ENCODE assay signal across 8 cellular contexts in the genomic region with DNA sequence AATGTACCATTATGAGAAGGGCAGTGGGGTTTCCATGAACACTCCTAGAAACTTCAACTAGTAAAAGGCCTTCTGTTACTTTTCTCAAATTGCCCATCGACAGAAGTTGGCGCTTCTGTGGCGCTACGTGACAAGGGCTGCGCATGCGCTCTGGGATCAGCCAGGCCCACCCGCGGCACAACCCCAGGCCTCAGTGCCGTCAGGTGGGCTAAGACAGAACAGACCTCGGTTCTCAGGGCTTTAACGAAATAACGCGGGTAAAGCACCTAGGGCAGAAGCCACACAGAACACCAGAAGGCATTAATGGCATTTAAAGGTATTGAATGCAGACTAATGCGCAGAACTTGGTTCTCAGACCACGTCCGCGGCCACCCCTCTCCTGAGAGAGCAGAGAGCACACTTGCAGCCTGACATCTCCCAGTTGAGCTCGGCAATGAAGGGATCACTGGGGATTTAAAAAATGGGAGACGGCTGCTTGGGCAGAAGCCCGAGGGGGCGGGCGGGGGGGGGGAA.
DNase-seq lines count a peak whose midpoint lies in the region; ATAC-seq, FAIRE-seq and TF ChIP-seq lines count a peak whose summit lies in the region.

No MANE protein-coding gene starts in this region.

- DNase-seq in A673 (ENCODE audit: low spot score) (peak; percentile 85), NCI-H69 (lab: John Stamatoyannopoulos, UW) (peak; percentile 79), endothelial cell of umbilical vein (ENCODE audit: low read depth, low spot score) (peak; percentile 82), midbrain (lab: John Stamatoyannopoulos, UW) (peak; percentile 85)
- DNase-seq in activated CD8-positive, alpha-beta memory T cell treated with anti-CD3 and anti-CD28 coated beads, Interleukin-2, amount 50 U/mL, for 48 hours: peak; percentile 89
- DNase-seq in stimulated activated CD8-positive, alpha-beta memory T cell treated with anti-CD3 and anti-CD28 coated beads, Interleukin-15, amount 100 ng/mL, for 48 hours (ENCODE audit: low read depth in 2 of 2): peak; percentile 58 to 64

- no peak for FAIRE-seq in endothelial cell of umbilical vein (lab: Jason Lieb, UNC)

- TF ChIP-seq POLR2A in GM18951 (IDR thresholded peaks at IDR 0.05; ENCODE audit: extremely low read depth, insufficient read depth, insufficient read length) (peak; percentile 23), endothelial cell of umbilical vein (IDR thresholded peaks at IDR 0.05; ENCODE audit: low read depth, low read length) (no peak)

- H3K4me2 ChIP-seq in endothelial cell of umbilical vein (ENCODE audit: insufficient read depth, low read length): peak overlapping the region; percentile 96

- TF ChIP-seq CTCF in A673 (conservative IDR thresholded peaks at IDR 0.05; ENCODE audit: low read depth, low read length) (no peak), endothelial cell of umbilical vein (IDR thresholded peaks at IDR 0.05; ENCODE audit: extremely low read depth in 1 of 2, insufficient read depth in 1 of 2, low read depth in 1 of 2, low read length in 2 of 2) (no peak)

- peak overlapping the region; percentile 96 for H3K9ac ChIP-seq in endothelial cell of umbilical vein (replicated peaks; ENCODE audit: extremely low read depth, insufficient read depth, low read length)

- H3K36me3 ChIP-seq in A673 (ENCODE audit: insufficient read depth, low read length, poor library complexity, severe bottlenecking) (no peaks in the 10 kb centered on the region), endothelial cell of umbilical vein (ENCODE audit: control insufficient read depth in 2 of 2, extremely low read depth in 1 of 2, insufficient read depth in 2 of 2, low read length in 2 of 2) (no peaks in the 10 kb centered on the region)

- peak overlapping the region; percentile 99 for H2AFZ ChIP-seq in endothelial cell of umbilical vein (ENCODE audit: low read depth, low read length)

- in situ Hi-C loops in GM18951 (cut with MboI; ENCODE audit: low sequenced_read_pairs, unreplicated experiment): no loop called here

- dilution Hi-C loops in endothelial cell of umbilical vein (cut with MboI; ENCODE audit: extremely low pct_ligation_motif_present, low sequenced_read_pairs): no loop called here

- peak overlapping the region; percentile 97 for H3K27ac ChIP-seq in A673 (ENCODE audit: low read depth, low read length, poor library complexity, severe bottlenecking)
- peak overlapping the region; percentile 72 for H3K27ac ChIP-seq in endothelial cell of umbilical vein (ENCODE audit: insufficient read depth, low read depth, low read length)

- no peaks in the 10 kb centered on the region for H3K79me2 ChIP-seq in endothelial cell of umbilical vein (ENCODE audit: control insufficient read depth, insufficient read depth, low read length)

- POLR2A ChIA-PET in A673 (lab: Charles Lee; ENCODE audit: low non-redundant PET) (interaction anchor here (0.6 kb wide), 1 partner anchor 123 kb away, joined by 12 read pairs; no protein-coding TSS in a partner anchor), endothelial cell of umbilical vein (lab: Charles Lee) (no interaction called here)

- H3K9me1 ChIP-seq in endothelial cell of umbilical vein (replicated peaks; ENCODE audit: control insufficient read depth, extremely low read depth, insufficient read depth, low read length): no peaks in the 10 kb centered on the region

- H3K4me3 ChIP-seq in A673 (ENCODE audit: low read depth, low read length, poor library complexity, severe bottlenecking) (peak overlapping the region; percentile 69), endothelial cell of umbilical vein (replicated peaks in 1 of 3; ENCODE audit: insufficient read depth in 1 of 3, low read depth in 1 of 3, low read length in 3 of 3) (peak overlapping the region; percentile 90 to 96 (median 92))

- no peaks in the 10 kb centered on the region for H4K20me1 ChIP-seq in endothelial cell of umbilical vein (replicated peaks; ENCODE audit: control insufficient read depth, extremely low read depth, insufficient read depth, low read length)

- intact Hi-C loops in A673 (cut with micrococcal nuclease; ENCODE audit: unreplicated experiment): no loop called here
- intact Hi-C loops in endothelial cell of umbilical vein (cut with micrococcal nuclease): loop anchor here (1.0 kb wide), 3 partner anchors 12 to 121 kb away; a partner anchor contains a TSS

- BruUV-seq in A673 (replicated peaks; lab: Mats Ljungman, UMichigan) (no TSS peak), endothelial cell of umbilical vein (replicated peaks; lab: Mats Ljungman, UMichigan) (TSS peak; percentile 19)

- H3K27me3 ChIP-seq in A673 (replicated peaks; ENCODE audit: insufficient read depth, low read depth, low read length, poor library complexity) (no peaks in the 10 kb centered on the region), endothelial cell of umbilical vein (ENCODE audit: control insufficient read depth in 2 of 2, insufficient read depth in 2 of 2, low read length in 2 of 2) (peaks cover 3 to 8% of the 10 kb centered on the region in 2 experiments)

- H3K9me3 ChIP-seq in A673 (ENCODE audit: low read depth, low read length, poor library complexity, severe bottlenecking): no peaks in the 10 kb centered on the region
- no peaks in the 10 kb centered on the region for H3K9me3 ChIP-seq in endothelial cell of umbilical vein (replicated peaks; ENCODE audit: control insufficient read depth, insufficient read depth, low read length)

- H3K4me1 ChIP-seq in A673 (ENCODE audit: insufficient read depth, low read length, poor library complexity, severe bottlenecking) (no peaks in the 10 kb centered on the region), endothelial cell of umbilical vein (ENCODE audit: control insufficient read depth, extremely low read depth, insufficient read depth, low read length) (peaks cover 3% of the 10 kb centered on the region)

- CTCF ChIA-PET in A673 (lab: Charles Lee) (interaction anchor here (0.6 to 1.6 kb wide), 2 partner anchors 16 to 444 kb away, joined by 3 to 4 read pairs; no protein-coding TSS in a partner anchor), endothelial cell of umbilical vein (lab: Charles Lee) (interaction anchor here (1.1 to 2.9 kb wide), 4 partner anchors 16 to 97 kb away, joined by 6 to 14 read pairs (median 9); no protein-coding TSS in a partner anchor)

- peak; percentile 23 for ATAC-seq in HG03342 (IDR thresholded peaks at IDR 0.05; ENCODE audit: unreplicated experiment)

TF ChIP-seq in endothelial cell of umbilical vein, 7 proteins besides CTCF, POLR2A, EP300 and RAD21:
- TF ChIP-seq JUN (IDR thresholded peaks at IDR 0.05; ENCODE audit: borderline replicate concordance, insufficient read depth, insufficient read length, low read depth): no peak
- TF ChIP-seq POLR2AphosphoS5 (IDR thresholded peaks at IDR 0.05; ENCODE audit: insufficient read depth, low read depth, low read length): no peak

Comparison
In these comparisons a context has a peak if more than half of its experiments do, and no peak if none do; other contexts are left out.
1. Peak in every context shown above with its lines: DNase-seq, ATAC-seq, H3K4me3 ChIP-seq and H3K27ac ChIP-seq.